20 cellular contexts compared by ENCODE assay signal in genomic region chr14:68670344-68670725, GRCh38.
DNase-seq lines count a peak whose midpoint lies in the region; ATAC-seq and TF ChIP-seq lines count a peak whose summit lies in the region.
"Had no signal": no experiment of that assay in that cellular context is flagged by ENCODE, and none has a peak within 500 bp of the region (broad histone marks: within the 10 kb centered on the region; RNA-seq: fewer than 3 reads in every experiment).

No MANE protein-coding gene starts in this region.

- H3K9me3 Mint-ChIP-seq in activated CD4-positive, alpha-beta T cell treated with anti-CD3 and anti-CD28 coated beads for 36 hours (ENCODE audit: low read depth): peaks cover 3% of the 10 kb centered on the region
- H3K9me3 Mint-ChIP-seq in activated CD4-positive, alpha-beta T cell treated with anti-CD3 and anti-CD28 coated beads, Interleukin-2, amount 10 ng/mL, durations not matched to agents 24 days and 14 days: peaks cover 11% of the 10 kb centered on the region

- peak overlapping the region; percentile 7 for H3K27ac Mint-ChIP-seq in activated CD4-positive, alpha-beta T cell treated with anti-CD3 and anti-CD28 coated beads for 36 hours
- H3K27ac Mint-ChIP-seq in activated CD4-positive, alpha-beta T cell treated with anti-CD3 and anti-CD28 coated beads, Interleukin-2, amount 10 ng/mL, durations not matched to agents 24 days and 14 days: no peak overlapping the region

- H3K27ac ChIP-seq in trophoblast cell (ENCODE audit: low read depth, low read length) (peak overlapping the region; percentile 96), urinary bladder (ENCODE audit: low read depth) (peak overlapping the region; percentile 28), prostate gland (no peak overlapping the region)
- H3K27ac ChIP-seq: GM23248, SJSA1 had no signal

- H3K4ac ChIP-seq in trophoblast cell (ENCODE audit: low read depth, low read length): peak overlapping the region; percentile 27

- H3K36me3 ChIP-seq in trophoblast cell (ENCODE audit: control insufficient read depth in 1 of 2, insufficient read depth in 2 of 2, low read length in 2 of 2): no peaks in the 10 kb centered on the region
- no peaks in the 10 kb centered on the region for H3K36me3 ChIP-seq in urinary bladder (ENCODE audit: insufficient read depth)
- H3K36me3 ChIP-seq in prostate gland: no peaks in the 10 kb centered on the region
- H3K36me3 ChIP-seq: SJSA1 had no signal

- POLR2A ChIA-PET in activated CD4-positive, alpha-beta T cell treated with anti-CD3 and anti-CD28 coated beads for 36 hours (lab: Charles Lee): interaction anchor here (0.6 kb wide), 1 partner anchor 155 kb away, joined by 3 read pairs; no protein-coding TSS in a partner anchor

- ATAC-seq in activated CD4-positive, alpha-beta T cell treated with anti-CD3 and anti-CD28 coated beads for 36 hours: no peak
- ATAC-seq in left ventricle myocardium superior: peak; percentile 6
- no peak for ATAC-seq in HG03378 (IDR thresholded peaks at IDR 0.05; ENCODE audit: unreplicated experiment)

- peaks cover 43% of the 10 kb centered on the region for H3K79me1 ChIP-seq in trophoblast cell (ENCODE audit: low read length)

- H2BK120ac ChIP-seq in trophoblast cell (ENCODE audit: insufficient read depth, low read length, poor library complexity): peak overlapping the region; percentile 86

- H3K9me3 ChIP-seq in trophoblast cell (ENCODE audit: insufficient read depth, low read depth, low read length): peaks cover 2% of the 10 kb centered on the region
- H3K9me3 ChIP-seq in prostate gland: no peaks in the 10 kb centered on the region
- H3K9me3 ChIP-seq: SJSA1 had no signal

- no peak overlapping the region for H3K4me2 ChIP-seq in trophoblast cell (ENCODE audit: low read length)

- peak overlapping the region; percentile 92 for H2BK12ac ChIP-seq in trophoblast cell (ENCODE audit: low read length)

- no peak overlapping the region for H3K4me3 Mint-ChIP-seq in activated CD4-positive, alpha-beta T cell treated with anti-CD3 and anti-CD28 coated beads for 36 hours
- H3K4me3 Mint-ChIP-seq in activated CD4-positive, alpha-beta T cell treated with anti-CD3 and anti-CD28 coated beads, Interleukin-2, amount 10 ng/mL, durations not matched to agents 24 days and 14 days: no peak overlapping the region
- H3K4me3 Mint-ChIP-seq: CD14-positive monocyte had no signal

- H4K8ac ChIP-seq in trophoblast cell (ENCODE audit: low read depth, low read length): peak overlapping the region; percentile 49

- H3K9ac ChIP-seq in trophoblast cell (ENCODE audit: low read length): no peak overlapping the region
- H3K9ac ChIP-seq: GM23248 had no signal

- H3K27me3 ChIP-seq in trophoblast cell (ENCODE audit: insufficient read depth, low read length): no peaks in the 10 kb centered on the region
- no peaks in the 10 kb centered on the region for H3K27me3 ChIP-seq in prostate gland (replicated peaks; ENCODE audit: insufficient read depth)
- H3K27me3 ChIP-seq: SJSA1 had no signal

- peak overlapping the region; percentile 96 for H4K91ac ChIP-seq in trophoblast cell (ENCODE audit: low read depth, low read length)

- peaks cover 6% of the 10 kb centered on the region for H3K79me2 ChIP-seq in trophoblast cell (ENCODE audit: control insufficient read depth, insufficient read depth, low read length, poor library complexity)

- H3K4me3 ChIP-seq in trophoblast cell (ENCODE audit: low read depth, low read length) (no peak overlapping the region), urinary bladder (ENCODE audit: low read depth, low read length) (no peak overlapping the region), prostate gland (no peak overlapping the region)
- H3K4me3 ChIP-seq: GM23248, SJSA1 had no signal

- H2AFZ ChIP-seq in trophoblast cell (ENCODE audit: insufficient read depth, low read length, poor library complexity): peak overlapping the region; percentile 14
- H2AFZ ChIP-seq: GM23248 had no signal

- H3K4me1 ChIP-seq in trophoblast cell (ENCODE audit: control insufficient read depth in 1 of 2, insufficient read depth in 2 of 2, low read length in 2 of 2) (peaks cover 28 to 43% of the 10 kb centered on the region in 2 experiments), urinary bladder (ENCODE audit: insufficient read depth) (peaks cover 16% of the 10 kb centered on the region), prostate gland (replicated peaks) (peaks cover 32% of the 10 kb centered on the region)

- intact Hi-C loops in activated CD4-positive, alpha-beta T cell treated with anti-CD3 and anti-CD28 coated beads for 36 hours (cut with DNase I, micrococcal nuclease): no loop called here
- intact Hi-C loops in activated CD4-positive, alpha-beta T cell treated with anti-CD3 and anti-CD28 coated beads, Interleukin-2, amount 10 ng/mL, durations not matched to agents 24 days and 14 days (cut with micrococcal nuclease): no loop called here
- intact Hi-C loops in left ventricle myocardium superior (cut with micrococcal nuclease) (no loop called here), prostate gland (cut with DNase I) (no loop called here)

- peak overlapping the region; percentile 79 for H3K18ac ChIP-seq in trophoblast cell (ENCODE audit: low read length)

- CTCF ChIA-PET in activated CD4-positive, alpha-beta T cell treated with anti-CD3 and anti-CD28 coated beads for 36 hours (lab: Charles Lee): no interaction called here

- H3K14ac ChIP-seq in trophoblast cell (ENCODE audit: low read length): peak overlapping the region; percentile 73

- no peak for DNase-seq in activated CD4-positive, alpha-beta T cell treated with anti-CD3 and anti-CD28 coated beads for 36 hours
- DNase-seq in activated CD4-positive, alpha-beta T cell treated with anti-CD3 and anti-CD28 coated beads, Interleukin-2, amount 10 ng/mL, durations not matched to agents 24 days and 14 days: no peak
- DNase-seq in left ventricle myocardium superior (no peak), trophoblast cell (no peak), HCEC 1CT (no peak), prostate gland (ENCODE audit: low spot score) (no peak)
- DNase-seq: 8988T; activated CD4-positive, alpha-beta T cell treated with anti-CD3 and anti-CD28 coated beads, Interleukin-2, amount 50 U/mL, for 1 hour; activated T-cell treated with anti-CD3 and anti-CD28 coated beads, Interleukin-2, amount 50 U/mL, for 48 hours; glutamatergic neuron; kidney; naive B cell; NCI-H1105; stimulated activated CD4-positive, alpha-beta T cell treated with anti-CD3 and anti-CD28 coated beads, Interleukin-2, amount 100 ng/mL, for 48 hours; stimulated activated CD8-positive, alpha-beta memory T cell treated with anti-CD3 and anti-CD28 coated beads, Interleukin-4, amount 100 ng/mL, for 48 hours had no signal

- no peak overlapping the region for H4K12ac ChIP-seq in trophoblast cell (ENCODE audit: low read depth, low read length)

- H2BK5ac ChIP-seq in trophoblast cell (ENCODE audit: low read depth, low read length, poor library complexity): peak overlapping the region; percentile 85

- H3K36me3 Mint-ChIP-seq in activated CD4-positive, alpha-beta T cell treated with anti-CD3 and anti-CD28 coated beads for 36 hours (ENCODE audit: low read depth): no peaks in the 10 kb centered on the region
- peaks cover 4% of the 10 kb centered on the region for H3K36me3 Mint-ChIP-seq in activated CD4-positive, alpha-beta T cell treated with anti-CD3 and anti-CD28 coated beads, Interleukin-2, amount 10 ng/mL, durations not matched to agents 24 days and 14 days (ENCODE audit: low read depth)

- H3K23ac ChIP-seq in trophoblast cell (ENCODE audit: low read length): no peak overlapping the region

- no peak for TF ChIP-seq CTCF in prostate gland (IDR thresholded peaks at IDR 0.05)

- H3K4me1 Mint-ChIP-seq in activated CD4-positive, alpha-beta T cell treated with anti-CD3 and anti-CD28 coated beads for 36 hours: peaks cover 14% of the 10 kb centered on the region
- H3K4me1 Mint-ChIP-seq in activated CD4-positive, alpha-beta T cell treated with anti-CD3 and anti-CD28 coated beads, Interleukin-2, amount 10 ng/mL, durations not matched to agents 24 days and 14 days: peaks cover 10% of the 10 kb centered on the region

- H3K27me3 Mint-ChIP-seq in activated CD4-positive, alpha-beta T cell treated with anti-CD3 and anti-CD28 coated beads for 36 hours: no peaks in the 10 kb centered on the region
- no peaks in the 10 kb centered on the region for H3K27me3 Mint-ChIP-seq in activated CD4-positive, alpha-beta T cell treated with anti-CD3 and anti-CD28 coated beads, Interleukin-2, amount 10 ng/mL, durations not matched to agents 24 days and 14 days
- H3K27me3 Mint-ChIP-seq: naive B cell had no signal

- H2AK5ac ChIP-seq in trophoblast cell (ENCODE audit: low read length): peak overlapping the region; percentile 14

- no CpG with 5 or more reads among the region's 1 CpG for WGBS in trophoblast cell (ENCODE audit: extremely low coverage, insufficient coverage, insufficient read length)
- 72% methylated on average over 1 of the region's 1 CpG for WGBS in urinary bladder
- 100% methylated on average over 1 of the region's 1 CpG for WGBS in prostate gland

- TF ChIP-seq POLR2A in prostate gland (IDR thresholded peaks at IDR 0.05): no peak

Comparison
In these comparisons a context has a peak if more than half of its experiments do, and no peak if none do; other contexts are left out.
1. H3K27ac ChIP-seq: peak in trophoblast cell (single experiment) and urinary bladder (single experiment); none in prostate gland (0 of 2).